ENCODE assay signal across 8 cellular contexts in genomic region chr5:134114886-134115805, GRCh38. TPM values are rescaled to one million over a fixed set of nuclear protein-coding genes. Genes with fewer than 3 reads are reported as not detected.
DNase-seq lines count a peak whose midpoint lies in the region; ATAC-seq and TF ChIP-seq lines count a peak whose summit lies in the region.

No MANE protein-coding gene starts in this region.

- peak overlapping the region; percentile 68 for H3K4me3 ChIP-seq in HUES48 (ENCODE audit: low read depth, low read length)
- peak overlapping the region; percentile 10 to 62 (median 48) for H3K4me3 ChIP-seq in fibroblast of lung (replicated peaks in 1 of 4; ENCODE audit: control extremely low read depth in 1 of 4, insufficient read depth in 1 of 4, low read depth in 3 of 4, low read length in 4 of 4)
- H3K4me3 ChIP-seq in gastrocnemius medialis: peak overlapping the region; percentile 35 to 65 (median 52)

- ATAC-seq in GM19372 (IDR thresholded peaks at IDR 0.05; ENCODE audit: low read depth, unreplicated experiment): peak; percentile 20
- ATAC-seq in gastrocnemius medialis: peak; percentile 9 to 13
- ATAC-seq in HG02763 (IDR thresholded peaks at IDR 0.05; ENCODE audit: unreplicated experiment): no peak

- no peak for TF ChIP-seq POLR2A in gastrocnemius medialis (IDR thresholded peaks at IDR 0.05)

- H3K27ac ChIP-seq in HUES48 (ENCODE audit: low read depth, low read length) (peak overlapping the region; percentile 85), fibroblast of lung (ENCODE audit: insufficient read depth, low read length) (no peak overlapping the region), gastrocnemius medialis (no peak overlapping the region)

- peak overlapping the region; percentile 59 for H3K4me2 ChIP-seq in fibroblast of lung (ENCODE audit: extremely low read depth, insufficient read depth, low read length)

- intact Hi-C loops in gastrocnemius medialis (cut with DNase I; ENCODE audit: low total_unique reads): loop anchor here (2.0 kb wide), 1 partner anchor 76 kb away; no protein-coding TSS in a partner anchor

- peaks cover 29% of the 10 kb centered on the region for H3K27me3 ChIP-seq in HUES48 (ENCODE audit: control insufficient read depth, insufficient read depth, low read length)
- no peaks in the 10 kb centered on the region for H3K27me3 ChIP-seq in fibroblast of lung (ENCODE audit: control insufficient read depth, insufficient read depth, low read length)
- peaks cover 9 to 19% (median 16%) of the 10 kb centered on the region in 3 donors for H3K27me3 ChIP-seq in gastrocnemius medialis

- no peaks in the 10 kb centered on the region for H3K79me2 ChIP-seq in fibroblast of lung (ENCODE audit: control insufficient read depth, insufficient read depth, low read length)

- H3K36me3 ChIP-seq in HUES48 (ENCODE audit: control insufficient read depth, insufficient read depth, low read length): peaks cover 9% of the 10 kb centered on the region
- H3K36me3 ChIP-seq in fibroblast of lung (ENCODE audit: control insufficient read depth, insufficient read depth, low read length): no peaks in the 10 kb centered on the region
- no peaks in the 10 kb centered on the region for H3K36me3 ChIP-seq in gastrocnemius medialis

- H3K9ac ChIP-seq in HUES48 (ENCODE audit: low read depth, low read length) (peak overlapping the region; percentile 32; the same call in 1 of the 2 replicates), fibroblast of lung (ENCODE audit: insufficient read depth, low read length) (peak overlapping the region; percentile 55)

- H3K9me3 ChIP-seq in HUES48 (ENCODE audit: control insufficient read depth, insufficient read depth, low read length) (no peaks in the 10 kb centered on the region), fibroblast of lung (ENCODE audit: control insufficient read depth, insufficient read depth, low read depth, low read length) (no peaks in the 10 kb centered on the region), gastrocnemius medialis (no peaks in the 10 kb centered on the region)

- in situ Hi-C loops in gastrocnemius medialis (cut with MboI; ENCODE audit: low sequenced_read_pairs in 4 of 4): no loop called here

- peak; percentile 84 for DNase-seq in activated CD8-positive, alpha-beta memory T cell treated with anti-CD3 and anti-CD28 coated beads, Interleukin-2, amount 50 U/mL, for 48 hours
- DNase-seq in fibroblast of lung (ENCODE audit: low read depth in 2 of 2): no peak
- DNase-seq in gastrocnemius medialis: no peak
- no peak for DNase-seq in SK-N-DZ (ENCODE audit: low spot score)
- DNase-seq in NCI-H187 (lab: John Stamatoyannopoulos, UW): no peak

- no peak for TF ChIP-seq CTCF in fibroblast of lung (conservative IDR thresholded peaks at IDR 0.05 in 1 of 2, IDR thresholded peaks at IDR 0.05 in 1 of 2; ENCODE audit: low read depth in 1 of 2, low read length in 2 of 2)
- no peak for TF ChIP-seq CTCF in gastrocnemius medialis (IDR thresholded peaks at IDR 0.05 in 4 of 5, conservative IDR thresholded peaks at IDR 0.05 in 1 of 5)

- no peak overlapping the region for H2AFZ ChIP-seq in fibroblast of lung (ENCODE audit: low read length)

- no peaks in the 10 kb centered on the region for H4K20me1 ChIP-seq in fibroblast of lung (ENCODE audit: control insufficient read depth, extremely low read depth, insufficient read depth, low read length)

- H3K4me1 ChIP-seq in HUES48 (ENCODE audit: control insufficient read depth, insufficient read depth, low read length): peaks cover 18% of the 10 kb centered on the region
- peaks cover 4% of the 10 kb centered on the region for H3K4me1 ChIP-seq in fibroblast of lung (ENCODE audit: control insufficient read depth, extremely low read depth, insufficient read depth, low read length)
- peaks cover 9 to 19% of the 10 kb centered on the region in 2 donors for H3K4me1 ChIP-seq in gastrocnemius medialis

RNA-seq across cellular contexts. Expression of gene TCF7, which starts 0.7 kb away (rescaled TPM):
- total RNA-seq in fibroblast of lung: 1.0 and 3.1 TPM in 2 replicates
- 3.3 and 17.3 TPM in 2 replicates for polyA plus RNA-seq in fibroblast of lung
- 6.6 and 28.9 TPM in 2 replicates for polyA plus RNA-seq in fibroblast of lung (2012)
- polyA minus RNA-seq in fibroblast of lung (ENCODE audit: low replicate concordance): 18.5 and 58.5 TPM in 2 replicates
- total RNA-seq in gastrocnemius medialis: 1 to 10 TPM in 1 of 4 donors, under 1 TPM in 3; 0.25 to 2.1 (median 0.66) TPM
- polyA plus RNA-seq in SK-N-DZ (2014; cell fraction: cytosol; rRNA removed): 5.0 and 5.5 TPM in 2 replicates
- 9.4 and 10.4 TPM in 2 replicates for polyA plus RNA-seq in SK-N-DZ (2014; cell fraction: nucleus; rRNA removed)
